ENCODE assay signal across 8 cellular contexts in the genomic region with DNA sequence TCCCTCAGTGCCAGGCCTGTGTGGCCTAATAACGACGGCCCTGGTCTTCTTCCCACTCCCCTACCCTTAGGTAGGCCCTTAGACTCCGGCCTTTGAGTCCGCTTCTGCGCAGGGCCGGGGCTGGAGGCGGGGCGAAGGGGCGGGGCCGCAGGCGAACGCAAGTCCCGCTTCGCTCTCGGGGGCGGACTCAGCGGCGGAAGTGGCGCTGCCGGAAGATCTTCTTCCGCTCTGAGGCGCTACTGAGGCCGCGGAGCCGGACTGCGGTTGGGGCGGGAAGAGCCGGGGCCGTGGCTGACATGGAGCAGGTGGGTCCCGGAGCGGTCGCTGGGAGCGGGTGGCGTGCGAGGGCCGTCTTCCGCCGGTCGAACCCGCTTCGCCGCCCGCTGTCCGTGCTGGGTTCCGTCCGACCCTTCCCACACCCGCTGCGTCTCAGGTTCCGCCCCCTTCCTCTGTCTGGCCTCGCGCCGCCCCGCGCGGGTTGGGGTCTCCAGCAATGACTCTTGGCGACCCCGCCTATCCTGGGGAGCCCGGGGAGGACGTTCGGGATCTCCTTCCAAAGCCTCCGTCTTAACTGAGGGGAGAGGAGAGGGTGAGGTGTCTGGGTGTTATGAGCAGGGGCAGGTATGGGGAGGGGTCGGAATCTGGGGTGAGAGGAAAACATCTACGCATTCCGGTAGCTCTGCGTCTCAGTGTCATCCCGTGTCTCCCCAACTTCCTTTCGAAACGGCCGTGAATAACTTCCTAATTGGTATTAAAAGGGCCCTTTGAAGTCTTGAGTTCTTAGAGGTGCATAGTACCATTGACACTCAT. TPM values are rescaled to one million over a fixed set of nuclear protein-coding genes. Genes with fewer than 3 reads are reported as not detected.
DNase-seq lines count a peak whose midpoint lies in the region; ATAC-seq and TF ChIP-seq lines count a peak whose summit lies in the region.

A gene (plus strand): TSS at position 218 of the 810 bp plus-strand sequence. CDS start 16,388 bp downstream, outside the sequence.

- ATAC-seq in GM19043 (IDR thresholded peaks at IDR 0.05; ENCODE audit: low read depth, unreplicated experiment) (peak; percentile 82), HG03460 (IDR thresholded peaks at IDR 0.05; ENCODE audit: unreplicated experiment) (peak; percentile 74)

- H3K9ac ChIP-seq in liver (ENCODE audit: low read depth in 1 of 2, low read length in 2 of 2), result peak within 1 kb of the TSS; percentile 84 to 90

- peaks cover 5 to 43% (median 29%) of the 10 kb centered on the region in 4 donors for H3K4me1 ChIP-seq in liver (ENCODE audit: control insufficient read depth in 4 of 4, insufficient read depth in 4 of 4, low read length in 3 of 4)

- 1% methylated on average over 69 of the region's 69 CpGs for WGBS in liver

- H3K36me3 ChIP-seq in liver (ENCODE audit: control insufficient read depth in 4 of 4, insufficient read depth in 3 of 4, low read depth in 1 of 4, low read length in 3 of 4), result no peaks in the 10 kb centered on the region

- peak within 1 kb of the TSS; percentile 65 to 73 (median 70) for H3K4me3 ChIP-seq in liver (ENCODE audit: low read depth in 1 of 3, low read length in 3 of 3)

- TF ChIP-seq RAD21 in liver (IDR thresholded peaks at IDR 0.05), result peak in 1 of 2 donors; percentile 13

- H3K27me3 ChIP-seq in liver (ENCODE audit: control insufficient read depth in 4 of 4, insufficient read depth in 4 of 4, low read length in 3 of 4), result no peaks in the 10 kb centered on the region

- DNase-seq in AML-193 (lab: John Stamatoyannopoulos, UW), result peak; percentile 83 to 89
- DNase-seq in NCI-H526 treated with DMSO at 0.1 percent for 48 hours (lab: John Stamatoyannopoulos, UW), result peak; percentile 64
- peak; percentile 86 for DNase-seq in activated CD4-positive, alpha-beta T cell treated with anti-CD3 and anti-CD28 coated beads, Interleukin-2, amount 50 U/mL, for 4 hours
- DNase-seq in dermis blood vessel endothelial cell, result peak; percentile 92
- peak; percentile 86 to 89 for DNase-seq in stimulated activated CD4-positive, alpha-beta T cell treated with anti-CD3 and anti-CD28 coated beads, Interleukin-2, amount 100 ng/mL, for 48 hours

- H3K27ac ChIP-seq in liver (ENCODE audit: low read depth in 1 of 2, low read length in 2 of 2), result peak within 1 kb of the TSS; percentile 80 to 84

- H3K9me3 ChIP-seq in liver (ENCODE audit: control insufficient read depth in 4 of 4, low read length in 3 of 4), result no peaks in the 10 kb centered on the region

- TF ChIP-seq CTCF in liver (IDR thresholded peaks at IDR 0.05; ENCODE audit: low read depth, low read length, missing input control), result no peak

TF ChIP-seq in liver, 16 proteins besides CTCF, POLR2A, EP300 and RAD21:
- no peak for TF ChIP-seq FOXA2 (IDR thresholded peaks at IDR 0.05)
- no peak for TF ChIP-seq RXRA (IDR thresholded peaks at IDR 0.05)
- TF ChIP-seq, protein P1, sequence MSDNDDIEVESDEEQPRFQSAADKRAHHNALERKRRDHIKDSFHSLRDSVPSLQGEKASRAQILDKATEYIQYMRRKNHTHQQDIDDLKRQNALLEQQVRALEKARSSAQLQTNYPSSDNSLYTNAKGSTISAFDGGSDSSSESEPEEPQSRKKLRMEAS (IDR thresholded peaks at IDR 0.05), result no peak
- peak; percentile 62 to 65 for TF ChIP-seq HNF4A (conservative IDR thresholded peaks at IDR 0.05)
- TF ChIP-seq HNF4G (IDR thresholded peaks at IDR 0.05), result no peak
- TF ChIP-seq YY1 (IDR thresholded peaks at IDR 0.05), result peak; percentile 40
- peak; percentile 68 to 90 for TF ChIP-seq GABPA (IDR thresholded peaks at IDR 0.05 in 1 of 2, conservative IDR thresholded peaks at IDR 0.05 in 1 of 2)
- no peak for TF ChIP-seq EGR1 (IDR thresholded peaks at IDR 0.05; ENCODE audit: low read depth in 2 of 2)
- TF ChIP-seq, protein P2, sequence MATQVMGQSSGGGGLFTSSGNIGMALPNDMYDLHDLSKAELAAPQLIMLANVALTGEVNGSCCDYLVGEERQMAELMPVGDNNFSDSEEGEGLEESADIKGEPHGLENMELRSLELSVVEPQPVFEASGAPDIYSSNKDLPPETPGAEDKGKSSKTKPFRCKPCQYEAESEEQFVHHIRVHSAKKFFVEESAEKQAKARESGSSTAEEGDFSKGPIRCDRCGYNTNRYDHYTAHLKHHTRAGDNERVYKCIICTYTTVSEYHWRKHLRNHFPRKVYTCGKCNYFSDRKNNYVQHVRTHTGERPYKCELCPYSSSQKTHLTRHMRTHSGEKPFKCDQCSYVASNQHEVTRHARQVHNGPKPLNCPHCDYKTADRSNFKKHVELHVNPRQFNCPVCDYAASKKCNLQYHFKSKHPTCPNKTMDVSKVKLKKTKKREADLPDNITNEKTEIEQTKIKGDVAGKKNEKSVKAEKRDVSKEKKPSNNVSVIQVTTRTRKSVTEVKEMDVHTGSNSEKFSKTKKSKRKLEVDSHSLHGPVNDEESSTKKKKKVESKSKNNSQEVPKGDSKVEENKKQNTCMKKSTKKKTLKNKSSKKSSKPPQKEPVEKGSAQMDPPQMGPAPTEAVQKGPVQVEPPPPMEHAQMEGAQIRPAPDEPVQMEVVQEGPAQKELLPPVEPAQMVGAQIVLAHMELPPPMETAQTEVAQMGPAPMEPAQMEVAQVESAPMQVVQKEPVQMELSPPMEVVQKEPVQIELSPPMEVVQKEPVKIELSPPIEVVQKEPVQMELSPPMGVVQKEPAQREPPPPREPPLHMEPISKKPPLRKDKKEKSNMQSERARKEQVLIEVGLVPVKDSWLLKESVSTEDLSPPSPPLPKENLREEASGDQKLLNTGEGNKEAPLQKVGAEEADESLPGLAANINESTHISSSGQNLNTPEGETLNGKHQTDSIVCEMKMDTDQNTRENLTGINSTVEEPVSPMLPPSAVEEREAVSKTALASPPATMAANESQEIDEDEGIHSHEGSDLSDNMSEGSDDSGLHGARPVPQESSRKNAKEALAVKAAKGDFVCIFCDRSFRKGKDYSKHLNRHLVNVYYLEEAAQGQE (IDR thresholded peaks at IDR 0.05), result no peak
- TF ChIP-seq, protein P3, sequence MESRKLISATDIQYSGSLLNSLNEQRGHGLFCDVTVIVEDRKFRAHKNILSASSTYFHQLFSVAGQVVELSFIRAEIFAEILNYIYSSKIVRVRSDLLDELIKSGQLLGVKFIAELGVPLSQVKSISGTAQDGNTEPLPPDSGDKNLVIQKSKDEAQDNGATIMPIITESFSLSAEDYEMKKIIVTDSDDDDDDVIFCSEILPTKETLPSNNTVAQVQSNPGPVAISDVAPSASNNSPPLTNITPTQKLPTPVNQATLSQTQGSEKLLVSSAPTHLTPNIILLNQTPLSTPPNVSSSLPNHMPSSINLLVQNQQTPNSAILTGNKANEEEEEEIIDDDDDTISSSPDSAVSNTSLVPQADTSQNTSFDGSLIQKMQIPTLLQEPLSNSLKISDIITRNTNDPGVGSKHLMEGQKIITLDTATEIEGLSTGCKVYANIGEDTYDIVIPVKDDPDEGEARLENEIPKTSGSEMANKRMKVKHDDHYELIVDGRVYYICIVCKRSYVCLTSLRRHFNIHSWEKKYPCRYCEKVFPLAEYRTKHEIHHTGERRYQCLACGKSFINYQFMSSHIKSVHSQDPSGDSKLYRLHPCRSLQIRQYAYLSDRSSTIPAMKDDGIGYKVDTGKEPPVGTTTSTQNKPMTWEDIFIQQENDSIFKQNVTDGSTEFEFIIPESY (IDR thresholded peaks at IDR 0.05), result no peak
- TF ChIP-seq FOXA1 (IDR thresholded peaks at IDR 0.05), result no peak
- no peak for TF ChIP-seq NR2F2 (IDR thresholded peaks at IDR 0.05)
- TF ChIP-seq SP1 (IDR thresholded peaks at IDR 0.05), result peak; percentile 48

RNA-seq across cellular contexts. Expression of the gene that starts here (rescaled TPM):
- total RNA-seq in dermis blood vessel endothelial cell (46.6 and 73.2 TPM in 2 replicates), liver (10 to 100 TPM; 20.4 to 26.0 TPM)
- 10 to 100 TPM; 15.0 to 34.0 TPM for polyA plus RNA-seq in liver

Comparison
In these comparisons a context has a peak if more than half of its experiments do, and no peak if none do; other contexts are left out.
1. Peak in every context shown above with its lines: DNase-seq, ATAC-seq, H3K4me3 ChIP-seq and H3K27ac ChIP-seq.